9 cellular contexts compared by ENCODE assay signal in genomic region chr22:36781656-36782627, GRCh38. TPM values are rescaled to one million over a fixed set of nuclear protein-coding genes. Genes with fewer than 3 reads are reported as not detected.
DNase-seq lines count a peak whose midpoint lies in the region; ATAC-seq, FAIRE-seq and TF ChIP-seq lines count a peak whose summit lies in the region.
"Had no signal": no experiment of that assay in that cellular context is flagged by ENCODE, and none has a peak within 500 bp of the region (broad histone marks: within the 10 kb centered on the region; RNA-seq: fewer than 3 reads in every experiment).

No MANE protein-coding gene starts in this region.

- ATAC-seq in HG03108 (IDR thresholded peaks at IDR 0.05; ENCODE audit: unreplicated experiment) = peak; percentile 70

- no peaks in the 10 kb centered on the region for H3K9me1 ChIP-seq in endothelial cell of umbilical vein (replicated peaks; ENCODE audit: control insufficient read depth, extremely low read depth, insufficient read depth, low read length)

- TF ChIP-seq CTCF in endothelial cell of umbilical vein (IDR thresholded peaks at IDR 0.05; ENCODE audit: extremely low read depth in 1 of 2, insufficient read depth in 1 of 2, low read depth in 1 of 2, low read length in 2 of 2) = peak; percentile 93 to 98

- H3K9ac ChIP-seq in NT2/D1 (ENCODE audit: insufficient read length, low read depth) (no peak overlapping the region), endothelial cell of umbilical vein (replicated peaks; ENCODE audit: extremely low read depth, insufficient read depth, low read length) (peak overlapping the region; percentile 18)

- peaks cover 9% of the 10 kb centered on the region for H3K27me3 ChIP-seq in NT2/D1 (ENCODE audit: insufficient read depth, insufficient read length)
- peaks cover 3 to 8% of the 10 kb centered on the region in 2 experiments for H3K27me3 ChIP-seq in endothelial cell of umbilical vein (ENCODE audit: control insufficient read depth in 2 of 2, insufficient read depth in 2 of 2, low read length in 2 of 2)

- FAIRE-seq in endothelial cell of umbilical vein (lab: Jason Lieb, UNC) = peak; percentile 99
- FAIRE-seq: G401.6 had no signal

- H3K4me1 ChIP-seq in NT2/D1 (ENCODE audit: insufficient read depth, insufficient read length) (peaks cover 6% of the 10 kb centered on the region), endothelial cell of umbilical vein (ENCODE audit: control insufficient read depth, extremely low read depth, insufficient read depth, low read length) (peaks cover 4% of the 10 kb centered on the region)

- peak overlapping the region; percentile 45 for H2AFZ ChIP-seq in endothelial cell of umbilical vein (ENCODE audit: low read depth, low read length)

- dilution Hi-C loops in endothelial cell of umbilical vein (cut with MboI; ENCODE audit: extremely low pct_ligation_motif_present, low sequenced_read_pairs) = no loop called here

- H3K27ac ChIP-seq in endothelial cell of umbilical vein (ENCODE audit: insufficient read depth, low read depth, low read length) = peak overlapping the region; percentile 62

- intact Hi-C loops in endothelial cell of umbilical vein (cut with micrococcal nuclease) = loop anchor here (1.0 to 2.0 kb wide), 6 partner anchors 41 to 416 kb away; no protein-coding TSS in a partner anchor

- no peaks in the 10 kb centered on the region for H4K20me1 ChIP-seq in endothelial cell of umbilical vein (replicated peaks; ENCODE audit: control insufficient read depth, extremely low read depth, insufficient read depth, low read length)

- no peak for TF ChIP-seq POLR2A in endothelial cell of umbilical vein (IDR thresholded peaks at IDR 0.05; ENCODE audit: low read depth, low read length)

- peak; percentile 47 to 75 (median 56) for DNase-seq in NCI-H1417 (lab: John Stamatoyannopoulos, UW)
- DNase-seq in NCI-H1417 treated with DMSO at 0.1 percent for 48 hours (lab: John Stamatoyannopoulos, UW) = no peak
- peak; percentile 65 for DNase-seq in NT2/D1 (ENCODE audit: low read depth, low spot score)
- peak; percentile 63 for DNase-seq in activated CD8-positive, alpha-beta memory T cell treated with anti-CD3 and anti-CD28 coated beads, Interleukin-2, amount 50 U/mL, for 1 hour (ENCODE audit: extremely low read depth)
- peak; percentile 95 for DNase-seq in endothelial cell of umbilical vein (ENCODE audit: low read depth, low spot score)
- DNase-seq in midbrain (lab: John Stamatoyannopoulos, UW) = peak; percentile 82
- peak; percentile 80 to 83 for DNase-seq in stimulated activated CD8-positive, alpha-beta memory T cell treated with anti-CD3 and anti-CD28 coated beads, Interleukin-15, amount 100 ng/mL, for 48 hours (ENCODE audit: low read depth in 2 of 2)

- POLR2A ChIA-PET in endothelial cell of umbilical vein (lab: Charles Lee) = no interaction called here

- no peak overlapping the region for H3K4me3 ChIP-seq in NT2/D1 (ENCODE audit: insufficient read length, low read depth)
- no peak overlapping the region for H3K4me3 ChIP-seq in endothelial cell of umbilical vein (replicated peaks in 1 of 3; ENCODE audit: insufficient read depth in 1 of 3, low read depth in 1 of 3, low read length in 3 of 3)

- H3K4me2 ChIP-seq in endothelial cell of umbilical vein (ENCODE audit: insufficient read depth, low read length) = peak overlapping the region; percentile 18

- no peaks in the 10 kb centered on the region for H3K79me2 ChIP-seq in endothelial cell of umbilical vein (ENCODE audit: control insufficient read depth, insufficient read depth, low read length)

- no TSS peak for BruUV-seq in endothelial cell of umbilical vein (replicated peaks; lab: Mats Ljungman, UMichigan)

- CTCF ChIA-PET in endothelial cell of umbilical vein (lab: Charles Lee) = interaction anchor here (0.6 to 10.8 kb wide), 32 partner anchors 8 to 385 kb away, joined by 3 to 149 read pairs (median 4); partner anchors contain the start of genes KCTD17 and TST

- no peaks in the 10 kb centered on the region for H3K36me3 ChIP-seq in NT2/D1 (ENCODE audit: insufficient read depth, insufficient read length, low read length)
- no peaks in the 10 kb centered on the region for H3K36me3 ChIP-seq in endothelial cell of umbilical vein (ENCODE audit: control insufficient read depth in 2 of 2, extremely low read depth in 1 of 2, insufficient read depth in 2 of 2, low read length in 2 of 2)

- peaks cover 32% of the 10 kb centered on the region for H3K9me3 ChIP-seq in NT2/D1 (ENCODE audit: insufficient read depth, low read length)
- H3K9me3 ChIP-seq in endothelial cell of umbilical vein (replicated peaks; ENCODE audit: control insufficient read depth, insufficient read depth, low read length) = no peaks in the 10 kb centered on the region

TF ChIP-seq in endothelial cell of umbilical vein, 7 proteins besides CTCF, POLR2A, EP300 and RAD21:
- peak; percentile 89 for TF ChIP-seq FOS (IDR thresholded peaks at IDR 0.05; ENCODE audit: borderline replicate concordance, insufficient read depth, low read length)
- peak; percentile 72 for TF ChIP-seq JUN (IDR thresholded peaks at IDR 0.05; ENCODE audit: borderline replicate concordance, insufficient read depth, insufficient read length, low read depth)
- peak; percentile 75 for TF ChIP-seq POLR2AphosphoS5 (IDR thresholded peaks at IDR 0.05; ENCODE audit: insufficient read depth, low read depth, low read length)
- no peak for TF ChIP-seq GATA2 (IDR thresholded peaks at IDR 0.05; ENCODE audit: insufficient read depth, insufficient read length, low read depth, low read length)
- TF ChIP-seq MYC (IDR thresholded peaks at IDR 0.05; ENCODE audit: low read depth, low read length) = peak; percentile 45
- TF ChIP-seq MAX (IDR thresholded peaks at IDR 0.05; ENCODE audit: insufficient read depth, insufficient read length) = peak; percentile 70

RNA-seq across cellular contexts. Expression of gene IFT27, which starts 6.0 kb away (rescaled TPM):
- 30.5 and 33.7 TPM in 2 replicates for total RNA-seq in endothelial cell of umbilical vein
- 28.2 and 29.9 TPM in 2 replicates for polyA plus RNA-seq in endothelial cell of umbilical vein
- 19.3 and 22.9 TPM in 2 replicates for polyA plus RNA-seq in endothelial cell of umbilical vein (2011; cell fraction: cytosol; rRNA removed)
- polyA plus RNA-seq in endothelial cell of umbilical vein (2011; cell fraction: nucleus; rRNA removed) = 90.3 and 98.1 TPM in 2 replicates
- polyA plus RNA-seq in endothelial cell of umbilical vein (2012) = 23.0 and 23.7 TPM in 2 replicates
- 18.3 and 22.5 TPM in 2 replicates for polyA minus RNA-seq in endothelial cell of umbilical vein
- polyA minus RNA-seq in endothelial cell of umbilical vein (2011; cell fraction: cytosol; rRNA and poly(A)+ RNA removed) = 6.8 TPM
- 18.1 and 21.9 TPM in 2 replicates for polyA minus RNA-seq in endothelial cell of umbilical vein (2011; cell fraction: nucleus; rRNA and poly(A)+ RNA removed)

RNA-seq across cellular contexts. Expression of gene PVALB, which starts 34.9 kb away (rescaled TPM):
- total RNA-seq in endothelial cell of umbilical vein = not detected in 2 replicates
- polyA plus RNA-seq in endothelial cell of umbilical vein = not detected in 2 replicates
- not detected in 2 replicates for polyA plus RNA-seq in endothelial cell of umbilical vein (2011; cell fraction: cytosol; rRNA removed)
- polyA plus RNA-seq in endothelial cell of umbilical vein (2011; cell fraction: nucleus; rRNA removed) = not detected in 2 replicates
- polyA plus RNA-seq in endothelial cell of umbilical vein (2012) = not detected in 2 replicates
- not detected in 2 replicates for polyA minus RNA-seq in endothelial cell of umbilical vein
- polyA minus RNA-seq in endothelial cell of umbilical vein (2011; cell fraction: cytosol; rRNA and poly(A)+ RNA removed) = not detected
- not detected in 2 replicates for polyA minus RNA-seq in endothelial cell of umbilical vein (2011; cell fraction: nucleus; rRNA and poly(A)+ RNA removed)
